ENCODE assay signal across 28 cellular contexts in the genomic region with DNA sequence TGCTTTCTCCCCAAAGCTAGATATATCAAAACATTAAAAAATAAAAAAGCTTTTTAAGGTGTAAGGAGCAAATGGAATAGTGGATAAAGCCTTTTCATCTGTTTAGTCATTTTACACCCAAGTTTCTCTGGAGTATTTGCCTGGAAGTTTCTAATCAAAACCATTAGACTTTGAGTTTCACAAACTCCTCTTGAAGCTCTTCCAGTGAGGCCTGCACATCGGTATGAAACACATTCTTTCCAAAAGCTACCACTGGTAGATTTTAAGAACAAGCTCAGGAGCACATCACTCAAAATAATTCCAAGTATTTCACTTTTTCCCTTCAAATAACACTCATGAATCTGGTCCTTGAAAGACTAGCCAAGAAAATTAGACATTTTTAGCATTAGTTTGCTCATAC. TPM values are rescaled to one million over a fixed set of nuclear protein-coding genes. Genes with fewer than 3 reads are reported as not detected.
DNase-seq lines count a peak whose midpoint lies in the region; ATAC-seq and TF ChIP-seq lines count a peak whose summit lies in the region.
"Had no signal": no experiment of that assay in that cellular context is flagged by ENCODE, and none has a peak within 500 bp of the region (broad histone marks: within the 10 kb centered on the region; RNA-seq: fewer than 3 reads in every experiment).

No MANE protein-coding gene starts in this region.

- H3K9me3 Mint-ChIP-seq in activated naive CD4-positive, alpha-beta T cell treated with anti-CD3 and anti-CD28 coated beads for 36 hours = no peaks in the 10 kb centered on the region
- no peaks in the 10 kb centered on the region for H3K9me3 Mint-ChIP-seq in activated T-helper 17 cell treated with anti-CD3 and anti-CD28 coated beads, Interleukin-2, amount 50 U/mL, for 72 hours
- H3K9me3 Mint-ChIP-seq: activated naive CD4-positive, alpha-beta T cell treated with anti-CD3 and anti-CD28 coated beads, Interleukin-2, amount 10 ng/mL, durations not matched to agents 7 days and 5 days; endodermal cell; stimulated activated naive CD8-positive, alpha-beta T cell treated with anti-CD3 and anti-CD28 coated beads, Interleukin-15, amount 100 ng/mL, for 72 hours had no signal

- H3K4me1 ChIP-seq in spleen (peaks cover 39 to 100% (median 90%) of the 10 kb centered on the region in 6 donors), esophagus squamous epithelium (peaks cover 19 to 100% (median 50%) of the 10 kb centered on the region in 3 donors), A673 (ENCODE audit: insufficient read depth, low read length, poor library complexity, severe bottlenecking) (no peaks in the 10 kb centered on the region)

- H3K4me3 Mint-ChIP-seq in activated naive CD4-positive, alpha-beta T cell treated with anti-CD3 and anti-CD28 coated beads for 36 hours = no peak overlapping the region
- H3K4me3 Mint-ChIP-seq in activated T-helper 17 cell treated with anti-CD3 and anti-CD28 coated beads, Interleukin-2, amount 50 U/mL, for 72 hours = peak overlapping the region; percentile 93
- H3K4me3 Mint-ChIP-seq: activated naive CD4-positive, alpha-beta T cell treated with anti-CD3 and anti-CD28 coated beads, Interleukin-2, amount 10 ng/mL, durations not matched to agents 7 days and 5 days; endodermal cell had no signal

- H3K9me3 ChIP-seq in spleen (no peaks in the 10 kb centered on the region), esophagus squamous epithelium (no peaks in the 10 kb centered on the region), A673 (ENCODE audit: low read depth, low read length, poor library complexity, severe bottlenecking) (no peaks in the 10 kb centered on the region)
- H3K9me3 ChIP-seq: A549, ascending aorta, BE2C, gastroesophageal sphincter, left lung, SK-N-SH, tibial artery had no signal

- H3K36me3 ChIP-seq in spleen (peaks cover 0 to 80% (median 9%) of the 10 kb centered on the region in 6 donors), esophagus squamous epithelium (peaks cover 0 to 64% (median 0%) of the 10 kb centered on the region in 3 donors), A673 (ENCODE audit: insufficient read depth, low read length, poor library complexity, severe bottlenecking) (peaks cover 26% of the 10 kb centered on the region)

- intact Hi-C loops in activated naive CD4-positive, alpha-beta T cell treated with anti-CD3 and anti-CD28 coated beads for 36 hours (cut with micrococcal nuclease) = no loop called here
- intact Hi-C loops in spleen (cut with DNase I; ENCODE audit: low total_unique reads) = no loop called here
- intact Hi-C loops in esophagus squamous epithelium (cut with DNase I) = no loop called here
- intact Hi-C loops in A673 (cut with micrococcal nuclease; ENCODE audit: unreplicated experiment) = no loop called here

- peak overlapping the region; percentile 20 for H3K27ac Mint-ChIP-seq in activated naive CD4-positive, alpha-beta T cell treated with anti-CD3 and anti-CD28 coated beads for 36 hours
- H3K27ac Mint-ChIP-seq in activated T-helper 17 cell treated with anti-CD3 and anti-CD28 coated beads, Interleukin-2, amount 50 U/mL, for 72 hours = no peak overlapping the region
- H3K27ac Mint-ChIP-seq: activated naive CD4-positive, alpha-beta T cell treated with anti-CD3 and anti-CD28 coated beads, Interleukin-2, amount 10 ng/mL, durations not matched to agents 7 days and 5 days; stimulated activated naive CD8-positive, alpha-beta T cell treated with anti-CD3 and anti-CD28 coated beads, Interleukin-15, amount 100 ng/mL, for 72 hours had no signal

- no peak overlapping the region for H3K4me3 ChIP-seq in spleen
- no peak overlapping the region for H3K4me3 ChIP-seq in esophagus squamous epithelium
- no peak overlapping the region for H3K4me3 ChIP-seq in A673 (ENCODE audit: low read depth, low read length, poor library complexity, severe bottlenecking)
- H3K4me3 ChIP-seq: A549, ascending aorta, gastroesophageal sphincter, left lung, tibial artery had no signal

- peaks cover 33% of the 10 kb centered on the region for H3K36me3 Mint-ChIP-seq in activated naive CD4-positive, alpha-beta T cell treated with anti-CD3 and anti-CD28 coated beads for 36 hours (ENCODE audit: low read depth)
- H3K36me3 Mint-ChIP-seq in activated T-helper 17 cell treated with anti-CD3 and anti-CD28 coated beads, Interleukin-2, amount 50 U/mL, for 72 hours (ENCODE audit: low read depth) = peaks cover 82% of the 10 kb centered on the region

- no peak for DNase-seq in activated naive CD4-positive, alpha-beta T cell treated with anti-CD3 and anti-CD28 coated beads for 36 hours
- no peak for DNase-seq in activated naive CD4-positive, alpha-beta T cell treated with Interleukin-2 at 50 U/mL for 16 hours
- DNase-seq in islet precursor cell (peak; percentile 1), spleen (no peak), SKM-1 treated with dmso at 0.1 percent for 144 hours (lab: John Stamatoyannopoulos, UW; ENCODE audit: unreplicated experiment) (no peak), esophagus squamous epithelium (lab: John Stamatoyannopoulos, UW) (no peak), A673 (ENCODE audit: low spot score) (no peak)
- DNase-seq: activated CD4-positive, alpha-beta T cell treated with anti-CD3 and anti-CD28 coated beads for 1 hour; activated CD8-positive, alpha-beta memory T cell treated with anti-CD3 and anti-CD28 coated beads for 24 hours; activated naive CD4-positive, alpha-beta T cell treated with anti-CD3 and anti-CD28 coated beads, Interleukin-2, amount 10 ng/mL, durations not matched to agents 7 days and 5 days; activated T-cell treated with anti-CD3 and anti-CD28 coated beads, Interleukin-2, amount 50 U/mL, for 48 hours; BE2C; caudate nucleus; COR-L47; DMS79; endodermal cell; KG1; left lung; NCI-H1436; NCI-H446 treated with DMSO at 0.1 percent for 48 hours; SK-N-SH; stimulated activated CD8-positive, alpha-beta memory T cell treated with anti-CD3 and anti-CD28 coated beads, Interleukin-4, amount 100 ng/mL, for 48 hours; stimulated activated naive CD8-positive, alpha-beta T cell treated with anti-CD3 and anti-CD28 coated beads, Interleukin-15, amount 100 ng/mL, for 72 hours; tibial artery had no signal

- no peaks in the 10 kb centered on the region for H3K27me3 ChIP-seq in spleen (replicated peaks in 1 of 7)
- H3K27me3 ChIP-seq in esophagus squamous epithelium = no peaks in the 10 kb centered on the region
- H3K27me3 ChIP-seq in A673 (replicated peaks; ENCODE audit: insufficient read depth, low read depth, low read length, poor library complexity) = no peaks in the 10 kb centered on the region
- H3K27me3 ChIP-seq: ascending aorta, BE2C, gastroesophageal sphincter, left lung, tibial artery had no signal

- POLR2A ChIA-PET in A673 (lab: Charles Lee; ENCODE audit: low non-redundant PET) = no interaction called here

- TF ChIP-seq CTCF in spleen (IDR thresholded peaks at IDR 0.05 in 8 of 11, conservative IDR thresholded peaks at IDR 0.05 in 3 of 11) (no peak), esophagus squamous epithelium (IDR thresholded peaks at IDR 0.05) (no peak), A673 (conservative IDR thresholded peaks at IDR 0.05; ENCODE audit: low read depth, low read length) (no peak)

- no TSS peak for BruUV-seq in A673 (replicated peaks; lab: Mats Ljungman, UMichigan)

- no peak for ATAC-seq in activated T-helper 17 cell treated with anti-CD3 and anti-CD28 coated beads, Interleukin-2, amount 50 U/mL, for 72 hours (replicated peaks)
- ATAC-seq: A549; gastroesophageal sphincter; left lung; stimulated activated naive CD8-positive, alpha-beta T cell treated with anti-CD3 and anti-CD28 coated beads, Interleukin-15, amount 100 ng/mL, for 72 hours had no signal

- TF ChIP-seq POLR2A in spleen (IDR thresholded peaks at IDR 0.05) (no peak), esophagus squamous epithelium (IDR thresholded peaks at IDR 0.05) (no peak)

- WGBS in spleen, 5 donors = 72 to 85% (median 83%) methylated on average over 1 of the region's 1 CpG
- 50 to 64% methylated on average over 1 of the region's 1 CpG for WGBS in esophagus squamous epithelium, 2 donors

- H3K4me1 Mint-ChIP-seq in activated naive CD4-positive, alpha-beta T cell treated with anti-CD3 and anti-CD28 coated beads for 36 hours (ENCODE audit: low read depth) = peaks cover 63% of the 10 kb centered on the region
- H3K4me1 Mint-ChIP-seq in activated T-helper 17 cell treated with anti-CD3 and anti-CD28 coated beads, Interleukin-2, amount 50 U/mL, for 72 hours = peaks cover 43% of the 10 kb centered on the region

- no peaks in the 10 kb centered on the region for H3K27me3 Mint-ChIP-seq in activated naive CD4-positive, alpha-beta T cell treated with anti-CD3 and anti-CD28 coated beads for 36 hours (ENCODE audit: low read depth)
- H3K27me3 Mint-ChIP-seq in activated T-helper 17 cell treated with anti-CD3 and anti-CD28 coated beads, Interleukin-2, amount 50 U/mL, for 72 hours = no peaks in the 10 kb centered on the region
- H3K27me3 Mint-ChIP-seq: activated naive CD4-positive, alpha-beta T cell treated with anti-CD3 and anti-CD28 coated beads, Interleukin-2, amount 10 ng/mL, durations not matched to agents 7 days and 5 days; stimulated activated naive CD8-positive, alpha-beta T cell treated with anti-CD3 and anti-CD28 coated beads, Interleukin-15, amount 100 ng/mL, for 72 hours had no signal

- CTCF ChIA-PET in activated naive CD4-positive, alpha-beta T cell treated with anti-CD3 and anti-CD28 coated beads for 36 hours (lab: Charles Lee) = interaction anchor here (1.2 kb wide), 1 partner anchor 10 kb away, joined by 4 read pairs; no protein-coding TSS in a partner anchor
- CTCF ChIA-PET in A673 (lab: Charles Lee) = no interaction called here

- H3K27ac ChIP-seq in spleen (peak overlapping the region in 5 of 8 donors; percentile 2 to 45 (median 22)), esophagus squamous epithelium (no peak overlapping the region), A673 (ENCODE audit: low read depth, low read length, poor library complexity, severe bottlenecking) (no peak overlapping the region)
- H3K27ac ChIP-seq: A549, ascending aorta, left lung had no signal

RNA-seq across cellular contexts. Expression of a gene that starts 5.7 kb away (rescaled TPM):
- total RNA-seq in activated naive CD4-positive, alpha-beta T cell treated with anti-CD3 and anti-CD28 coated beads for 36 hours = 10 to 100 TPM; 10.5 to 10.9 TPM
- 10 to 100 TPM; 14.3 to 19.4 TPM for total RNA-seq in activated T-helper 17 cell treated with anti-CD3 and anti-CD28 coated beads, Interleukin-2, amount 50 U/mL, for 72 hours
- total RNA-seq in spleen (10 to 100 TPM; 18.9 to 44.0 (median 22.5) TPM), esophagus squamous epithelium (10 to 100 TPM in 1 of 4 donors, 1 to 10 TPM in 3; 2.0 to 11.1 (median 3.3) TPM), A673 (2021) (7.3 and 7.9 TPM in 2 replicates)
- 10 to 100 TPM; 11.6 to 19.7 (median 18.4) TPM for polyA plus RNA-seq in spleen

RNA-seq across cellular contexts. Expression of a gene that starts 11.6 kb away (rescaled TPM):
- 1,000 to 10,000 TPM; 3,176 to 3,362 TPM for total RNA-seq in activated naive CD4-positive, alpha-beta T cell treated with anti-CD3 and anti-CD28 coated beads for 36 hours
- total RNA-seq in activated T-helper 17 cell treated with anti-CD3 and anti-CD28 coated beads, Interleukin-2, amount 50 U/mL, for 72 hours = 1,000 to 10,000 TPM; 2,150 to 2,706 TPM
- total RNA-seq in spleen (1,000 to 10,000 TPM; 1,202 to 2,949 (median 1,651) TPM), esophagus squamous epithelium (1,000 to 10,000 TPM; 1,705 to 2,735 (median 2,064) TPM), A673 (2021) (1,719 and 1,726 TPM in 2 replicates)
- 1,000 to 10,000 TPM; 2,379 to 3,598 (median 2,966) TPM for polyA plus RNA-seq in spleen

RNA-seq across cellular contexts. Expression of a gene that starts 32.2 kb away (rescaled TPM):
- total RNA-seq in activated naive CD4-positive, alpha-beta T cell treated with anti-CD3 and anti-CD28 coated beads for 36 hours = 10 to 100 TPM; 36.5 to 37.3 TPM
- 10 to 100 TPM; 27.1 to 30.8 TPM for total RNA-seq in activated T-helper 17 cell treated with anti-CD3 and anti-CD28 coated beads, Interleukin-2, amount 50 U/mL, for 72 hours
- total RNA-seq in spleen = 10 to 100 TPM; 14.3 to 34.1 (median 26.6) TPM
- 10 to 100 TPM; 12.5 to 25.0 (median 24.1) TPM for polyA plus RNA-seq in spleen
- 10 to 100 TPM; 12.0 to 22.1 (median 13.8) TPM for total RNA-seq in esophagus squamous epithelium
- total RNA-seq in A673 (2021) = 24.2 and 24.6 TPM in 2 replicates

RNA-seq across cellular contexts. Expression of a gene that starts 50.3 kb away (rescaled TPM):
- total RNA-seq in activated naive CD4-positive, alpha-beta T cell treated with anti-CD3 and anti-CD28 coated beads for 36 hours = 1 to 10 TPM; 1.6 to 1.8 TPM
- 1 to 10 TPM; 2.7 to 5.9 TPM for total RNA-seq in activated T-helper 17 cell treated with anti-CD3 and anti-CD28 coated beads, Interleukin-2, amount 50 U/mL, for 72 hours
- 1 to 10 TPM in 6 of 7 donors, under 1 TPM in 1; 0.81 to 3.9 (median 1.9) TPM for total RNA-seq in spleen
- 1 to 10 TPM; 1.0 to 1.3 (median 1.2) TPM for polyA plus RNA-seq in spleen
- total RNA-seq in esophagus squamous epithelium = 10 to 100 TPM; 44.8 to 80.6 (median 54.5) TPM
- total RNA-seq in A673 (2021) = 0.96 TPM in 1 of 2 replicates, not detected in the other
- total RNA-seq: endodermal cell had no signal

Comparison
In these comparisons a context has a peak if more than half of its experiments do, and no peak if none do; other contexts are left out.
1. H3K27ac ChIP-seq: peak in spleen (5 of 8); none in esophagus squamous epithelium (0 of 4) and A673 (single experiment).